37 cellular contexts compared by ENCODE assay signal in genomic region chr2:9937258-9937657, GRCh38.
"Had no signal": no experiment of that assay in that cellular context is flagged by ENCODE, and none has a peak within 500 bp of the region (broad histone marks: within the 10 kb centered on the region; RNA-seq: fewer than 3 reads in every experiment).

No MANE protein-coding gene starts in this region.

- H3K9me3 ChIP-seq: ascending aorta had no signal

- H3K9me3 Mint-ChIP-seq: activated CD4-positive, alpha-beta memory T cell treated with anti-CD3 and anti-CD28 coated beads, Interleukin-2, amount 10 ng/mL, durations not matched to agents 7 days and 5 days; activated CD4-positive, alpha-beta T cell treated with anti-CD3 and anti-CD28 coated beads, Interleukin-2, amount 10 ng/mL, durations not matched to agents 7 days and 5 days; activated naive CD4-positive, alpha-beta T cell treated with anti-CD3 and anti-CD28 coated beads, Interleukin-2, amount 10 ng/mL, durations not matched to agents 7 days and 5 days; activated naive CD4-positive, alpha-beta T cell treated with anti-CD3 and anti-CD28 coated beads, Interleukin-2, amount 50 U/mL, for 24 hours; activated naive CD8-positive, alpha-beta T cell treated with anti-CD3 and anti-CD28 coated beads, Interleukin-2, amount 10 ng/mL, durations not matched to agents 7 days and 5 days; activated naive CD8-positive, alpha-beta T cell treated with anti-CD3 and anti-CD28 coated beads, Interleukin-2, amount 50 U/mL, for 24 hours; activated T-cell treated with anti-CD3 and anti-CD28 coated beads, Interleukin-2, amount 50 U/mL, for 24 hours; activated T-helper 2 cell treated with anti-CD3 and anti-CD28 coated beads, Interferon-gamma antibody, Interleukin-2, Interleukin-4, amounts not matched to agents 10 μg/mL and 5 μg/mL and 100 μg/mL, durations not matched to agents 14 hours and 24 hours and 36 hours; central memory CD8-positive, alpha-beta T cell; T-helper 1 cell treated with Interleukin-12 subunit alpha and Interleukin-12 subunit beta and Interleukin-4 antibody, amounts not matched to agents 30 μg/mL and 1 μg/mL, for 36 hours; T-helper 2 cell treated with Interferon-gamma antibody and Interleukin-4, amounts not matched to agents 5 μg/mL and 100 μg/mL, for 36 hours had no signal

- H3K27me3 Mint-ChIP-seq: activated CD4-positive, alpha-beta memory T cell treated with anti-CD3 and anti-CD28 coated beads, Interleukin-2, amount 10 ng/mL, durations not matched to agents 7 days and 5 days; activated CD4-positive, alpha-beta T cell treated with anti-CD3 and anti-CD28 coated beads for 36 hours; activated CD4-positive, alpha-beta T cell treated with anti-CD3 and anti-CD28 coated beads, Interleukin-2, amount 10 ng/mL, durations not matched to agents 7 days and 5 days; activated naive CD4-positive, alpha-beta T cell treated with anti-CD3 and anti-CD28 coated beads, Interleukin-2, amount 50 U/mL, for 24 hours; activated naive CD8-positive, alpha-beta T cell; activated naive CD8-positive, alpha-beta T cell treated with anti-CD3 and anti-CD28 coated beads, Interleukin-2, amount 50 U/mL, for 24 hours; activated T-cell treated with anti-CD3 and anti-CD28 coated beads, Interleukin-2, amount 50 U/mL, for 24 hours; brain; central memory CD8-positive, alpha-beta T cell had no signal

- H3K27ac ChIP-seq: ascending aorta, cardiac muscle cell, VCaP had no signal

- H3K4me1 ChIP-seq: ascending aorta had no signal

- H3K27ac Mint-ChIP-seq: activated CD4-positive, alpha-beta memory T cell treated with anti-CD3 and anti-CD28 coated beads, Interleukin-2, amount 10 ng/mL, durations not matched to agents 7 days and 5 days; activated CD4-positive, alpha-beta T cell treated with anti-CD3 and anti-CD28 coated beads for 36 hours; activated CD4-positive, alpha-beta T cell treated with anti-CD3 and anti-CD28 coated beads, Interleukin-2, amount 10 ng/mL, durations not matched to agents 7 days and 5 days; activated CD8-positive, alpha-beta memory T cell treated with anti-CD3 and anti-CD28 coated beads, Interleukin-2, amount 10 ng/mL, durations not matched to agents 7 days and 5 days; activated CD8-positive, alpha-beta T cell treated with anti-CD3 and anti-CD28 coated beads, Interleukin-2, amount 10 ng/mL, durations not matched to agents 7 days and 5 days; activated naive CD4-positive, alpha-beta T cell treated with anti-CD3 and anti-CD28 coated beads, Interleukin-2, amount 10 ng/mL, durations not matched to agents 7 days and 5 days; activated naive CD4-positive, alpha-beta T cell treated with anti-CD3 and anti-CD28 coated beads, Interleukin-2, amount 50 U/mL, for 24 hours; activated naive CD8-positive, alpha-beta T cell; activated naive CD8-positive, alpha-beta T cell treated with anti-CD3 and anti-CD28 coated beads, Interleukin-2, amount 10 ng/mL, durations not matched to agents 7 days and 5 days; activated naive CD8-positive, alpha-beta T cell treated with anti-CD3 and anti-CD28 coated beads, Interleukin-2, amount 50 U/mL, for 24 hours; activated T-cell treated with anti-CD3 and anti-CD28 coated beads, Interleukin-2, amount 50 U/mL, for 24 hours; activated T-helper 2 cell treated with anti-CD3 and anti-CD28 coated beads, Interferon-gamma antibody, Interleukin-2, Interleukin-4, amounts not matched to agents 10 μg/mL and 5 μg/mL and 100 μg/mL, durations not matched to agents 14 hours and 24 hours and 36 hours; brain; T-helper 1 cell treated with Interleukin-12 subunit alpha and Interleukin-12 subunit beta and Interleukin-4 antibody, amounts not matched to agents 30 μg/mL and 1 μg/mL, for 36 hours; T-helper 2 cell treated with Interferon-gamma antibody and Interleukin-4, amounts not matched to agents 5 μg/mL and 100 μg/mL, for 36 hours had no signal

- ATAC-seq: activated CD4-positive, alpha-beta T cell treated with anti-CD3 and anti-CD28 coated beads for 36 hours; activated CD4-positive, CD25-positive, alpha-beta regulatory T cell treated with anti-CD3 and anti-CD28 coated beads, Interleukin-2, amount 50 U/mL, for 24 hours; activated CD8-positive, alpha-beta memory T cell treated with anti-CD3 and anti-CD28 coated beads, Interleukin-2, amount 10 ng/mL, durations not matched to agents 7 days and 5 days; activated CD8-positive, alpha-beta T cell treated with anti-CD3 and anti-CD28 coated beads, Interleukin-2, amount 10 ng/mL, durations not matched to agents 7 days and 5 days had no signal

- H3K4me3 Mint-ChIP-seq: activated CD4-positive, alpha-beta memory T cell treated with anti-CD3 and anti-CD28 coated beads, Interleukin-2, amount 10 ng/mL, durations not matched to agents 7 days and 5 days; activated CD4-positive, alpha-beta T cell treated with anti-CD3 and anti-CD28 coated beads for 36 hours; activated CD4-positive, alpha-beta T cell treated with anti-CD3 and anti-CD28 coated beads, Interleukin-2, amount 10 ng/mL, durations not matched to agents 7 days and 5 days; activated CD8-positive, alpha-beta memory T cell treated with anti-CD3 and anti-CD28 coated beads, Interleukin-2, amount 10 ng/mL, durations not matched to agents 7 days and 5 days; activated CD8-positive, alpha-beta T cell treated with anti-CD3 and anti-CD28 coated beads, Interleukin-2, amount 10 ng/mL, durations not matched to agents 7 days and 5 days; activated naive CD4-positive, alpha-beta T cell treated with anti-CD3 and anti-CD28 coated beads, Interleukin-2, amount 10 ng/mL, durations not matched to agents 7 days and 5 days; activated naive CD4-positive, alpha-beta T cell treated with anti-CD3 and anti-CD28 coated beads, Interleukin-2, amount 50 U/mL, for 24 hours; activated naive CD8-positive, alpha-beta T cell; activated naive CD8-positive, alpha-beta T cell treated with anti-CD3 and anti-CD28 coated beads, Interleukin-2, amount 10 ng/mL, durations not matched to agents 7 days and 5 days; activated naive CD8-positive, alpha-beta T cell treated with anti-CD3 and anti-CD28 coated beads, Interleukin-2, amount 50 U/mL, for 24 hours; activated T-cell treated with anti-CD3 and anti-CD28 coated beads, Interleukin-2, amount 50 U/mL, for 24 hours; brain; central memory CD8-positive, alpha-beta T cell; T-helper 1 cell treated with Interleukin-12 subunit alpha and Interleukin-12 subunit beta and Interleukin-4 antibody, amounts not matched to agents 30 μg/mL and 1 μg/mL, for 36 hours; T-helper 2 cell treated with Interferon-gamma antibody and Interleukin-4, amounts not matched to agents 5 μg/mL and 100 μg/mL, for 36 hours had no signal

- H3K27me3 ChIP-seq: ascending aorta, cardiac muscle cell had no signal

- H3K4me1 Mint-ChIP-seq: activated CD4-positive, alpha-beta T cell treated with anti-CD3 and anti-CD28 coated beads, Interleukin-2, amount 10 ng/mL, durations not matched to agents 7 days and 5 days; activated CD8-positive, alpha-beta memory T cell treated with anti-CD3 and anti-CD28 coated beads, Interleukin-2, amount 10 ng/mL, durations not matched to agents 7 days and 5 days; activated naive CD4-positive, alpha-beta T cell treated with anti-CD3 and anti-CD28 coated beads, Interleukin-2, amount 10 ng/mL, durations not matched to agents 7 days and 5 days; activated naive CD4-positive, alpha-beta T cell treated with anti-CD3 and anti-CD28 coated beads, Interleukin-2, amount 50 U/mL, for 24 hours; activated naive CD8-positive, alpha-beta T cell treated with anti-CD3 and anti-CD28 coated beads, Interleukin-2, amount 10 ng/mL, durations not matched to agents 7 days and 5 days; central memory CD8-positive, alpha-beta T cell had no signal

- DNase-seq: activated CD4-positive, alpha-beta memory T cell treated with anti-CD3 and anti-CD28 coated beads, Interleukin-2, amount 10 ng/mL, durations not matched to agents 7 days and 5 days; activated CD4-positive, alpha-beta T cell treated with anti-CD3 and anti-CD28 coated beads for 1 hour; activated CD4-positive, alpha-beta T cell treated with anti-CD3 and anti-CD28 coated beads for 36 hours; activated CD4-positive, alpha-beta T cell treated with anti-CD3 and anti-CD28 coated beads for 48 hours; activated CD4-positive, alpha-beta T cell treated with anti-CD3 and anti-CD28 coated beads, Interleukin-2, amount 10 ng/mL, durations not matched to agents 7 days and 5 days; activated CD4-positive, alpha-beta T cell treated with anti-CD3 and anti-CD28 coated beads, Interleukin-2, amount 50 U/mL, for 48 hours; activated CD4-positive, CD25-positive, alpha-beta regulatory T cell; activated CD8-positive, alpha-beta memory T cell treated with anti-CD3 and anti-CD28 coated beads for 24 hours; activated CD8-positive, alpha-beta memory T cell treated with anti-CD3 and anti-CD28 coated beads, Interleukin-2, amount 10 ng/mL, durations not matched to agents 7 days and 5 days; activated CD8-positive, alpha-beta memory T cell treated with anti-CD3 and anti-CD28 coated beads, Interleukin-2, amount 50 U/mL, for 48 hours; activated CD8-positive, alpha-beta T cell treated with anti-CD3 and anti-CD28 coated beads, Interleukin-2, amount 10 ng/mL, durations not matched to agents 7 days and 5 days; activated effector memory CD4-positive, alpha-beta T cell treated with Interleukin-2 at 50 U/mL for 16 hours; activated gamma-delta T cell; activated naive CD4-positive, alpha-beta T cell treated with anti-CD3 and anti-CD28 coated beads, Interleukin-2, amount 10 ng/mL, durations not matched to agents 7 days and 5 days; activated naive CD4-positive, alpha-beta T cell treated with Interleukin-2 at 50 U/mL for 16 hours; activated naive CD8-positive, alpha-beta T cell treated with anti-CD3 and anti-CD28 coated beads, Interleukin-2, amount 10 ng/mL, durations not matched to agents 7 days and 5 days; activated naive CD8-positive, alpha-beta T cell treated with anti-CD3 and anti-CD28 coated beads, Interleukin-2, amount 50 U/mL, for 24 hours; activated T-cell treated with anti-CD3 and anti-CD28 coated beads, Interleukin-2, amount 50 U/mL, for 24 hours; activated T-cell treated with anti-CD3 and anti-CD28 coated beads, Interleukin-2, amount 50 U/mL, for 48 hours; amygdala; anterior cingulate cortex; caudate nucleus; cerebellar nuclear complex; T-helper 1 cell; T-helper 2 cell; T-helper 9 cell had no signal

- H3K4me3 ChIP-seq: ascending aorta, cardiac muscle cell had no signal
